18 cellular contexts compared by ENCODE assay signal in the genomic region with DNA sequence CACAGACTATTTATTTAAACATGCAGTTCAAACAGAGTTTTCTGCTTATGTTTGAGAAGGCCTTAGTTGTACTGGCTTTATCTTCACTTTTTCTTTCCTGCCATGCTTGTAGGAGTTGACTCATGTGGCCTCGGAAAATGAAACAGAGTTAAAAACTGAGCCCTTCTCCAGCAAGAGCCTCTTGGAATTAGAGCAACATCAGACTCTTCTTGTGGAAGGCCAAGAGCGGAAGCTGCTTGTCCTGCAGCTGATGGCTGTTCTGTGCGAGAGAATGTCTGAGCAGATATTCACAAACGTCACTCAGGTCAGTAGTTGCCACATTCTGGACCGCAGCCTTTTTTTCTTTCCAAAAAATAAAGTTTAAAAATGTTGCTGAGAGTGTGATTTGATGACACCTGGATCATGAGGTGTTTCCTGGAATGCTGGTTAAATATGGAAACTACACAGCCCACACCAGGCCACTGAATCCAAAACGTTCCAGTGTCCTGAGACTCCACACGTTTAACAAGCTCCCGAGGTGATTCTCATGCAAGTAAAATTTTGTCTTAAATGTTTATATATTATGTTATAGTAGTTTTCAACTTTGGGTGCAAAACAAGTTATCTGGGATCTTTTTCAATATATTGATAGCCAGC.
"Had no signal": no experiment of that assay in that cellular context is flagged by ENCODE, and none has a peak within 500 bp of the region (broad histone marks: within the 10 kb centered on the region; RNA-seq: fewer than 3 reads in every experiment).

No MANE protein-coding gene starts in this region.

- H3K27me3 Mint-ChIP-seq: activated CD4-positive, alpha-beta memory T cell treated with anti-CD3 and anti-CD28 coated beads, Interleukin-2, amount 10 ng/mL, durations not matched to agents 7 days and 5 days; activated naive CD8-positive, alpha-beta T cell; T-helper 17 cell had no signal

- H3K27me3 ChIP-seq: breast epithelium, sigmoid colon, spleen, stomach, uterus had no signal

- H3K36me3 ChIP-seq: breast epithelium, uterus had no signal

- H3K27ac ChIP-seq: breast epithelium, left ventricle myocardium inferior, spleen, thoracic aorta, uterus had no signal

- H3K4me1 Mint-ChIP-seq: activated CD4-positive, alpha-beta memory T cell treated with anti-CD3 and anti-CD28 coated beads, Interleukin-2, amount 10 ng/mL, durations not matched to agents 7 days and 5 days; T-helper 17 cell had no signal

- H3K4me1 ChIP-seq: breast epithelium, left ventricle myocardium inferior, sigmoid colon, spleen, uterus had no signal

- ATAC-seq: activated T-cell treated with anti-CD3 and anti-CD28 coated beads, Interleukin-2, amount 50 U/mL, for 72 hours; T-helper 17 cell had no signal

- H3K27ac Mint-ChIP-seq: activated CD4-positive, alpha-beta memory T cell treated with anti-CD3 and anti-CD28 coated beads, Interleukin-2, amount 10 ng/mL, durations not matched to agents 7 days and 5 days; activated naive CD8-positive, alpha-beta T cell; activated T-cell treated with anti-CD3 and anti-CD28 coated beads, Interleukin-2, amount 50 U/mL, for 72 hours; nephron; T-helper 17 cell had no signal

- DNase-seq: activated CD4-positive, alpha-beta memory T cell treated with anti-CD3 and anti-CD28 coated beads, Interleukin-2, amount 10 ng/mL, durations not matched to agents 7 days and 5 days; activated CD4-positive, alpha-beta T cell treated with anti-CD3 and anti-CD28 coated beads for 4 hours; activated gamma-delta T cell; activated T-cell treated with anti-CD3 and anti-CD28 coated beads, Interleukin-2, amount 50 U/mL, for 72 hours; cerebellar nuclear complex; dermis blood vessel endothelial cell; islet precursor cell; left ventricle myocardium inferior; sigmoid colon; spleen; stimulated activated CD4-positive, alpha-beta T cell treated with anti-CD3 and anti-CD28 coated beads, Interleukin-1b, Interleukin-23, amount 100 ng/mL, for 48 hours; stomach; T-helper 17 cell; uterus had no signal

- H3K9me3 ChIP-seq: breast epithelium, left ventricle myocardium inferior, sigmoid colon, spleen, stomach, thoracic aorta, uterus had no signal

- H3K4me3 ChIP-seq: breast epithelium, left ventricle myocardium inferior, sigmoid colon, spleen, stomach, thoracic aorta, uterus had no signal

- H3K9me3 Mint-ChIP-seq: activated CD4-positive, alpha-beta memory T cell treated with anti-CD3 and anti-CD28 coated beads, Interleukin-2, amount 10 ng/mL, durations not matched to agents 7 days and 5 days; activated T-cell treated with anti-CD3 and anti-CD28 coated beads, Interleukin-2, amount 50 U/mL, for 72 hours; nephron had no signal

- H3K4me3 Mint-ChIP-seq: activated CD4-positive, alpha-beta memory T cell treated with anti-CD3 and anti-CD28 coated beads, Interleukin-2, amount 10 ng/mL, durations not matched to agents 7 days and 5 days; activated naive CD8-positive, alpha-beta T cell; activated T-cell treated with anti-CD3 and anti-CD28 coated beads, Interleukin-2, amount 50 U/mL, for 72 hours; nephron; T-helper 17 cell had no signal
